11 cellular contexts compared by ENCODE assay signal in the genomic region with DNA sequence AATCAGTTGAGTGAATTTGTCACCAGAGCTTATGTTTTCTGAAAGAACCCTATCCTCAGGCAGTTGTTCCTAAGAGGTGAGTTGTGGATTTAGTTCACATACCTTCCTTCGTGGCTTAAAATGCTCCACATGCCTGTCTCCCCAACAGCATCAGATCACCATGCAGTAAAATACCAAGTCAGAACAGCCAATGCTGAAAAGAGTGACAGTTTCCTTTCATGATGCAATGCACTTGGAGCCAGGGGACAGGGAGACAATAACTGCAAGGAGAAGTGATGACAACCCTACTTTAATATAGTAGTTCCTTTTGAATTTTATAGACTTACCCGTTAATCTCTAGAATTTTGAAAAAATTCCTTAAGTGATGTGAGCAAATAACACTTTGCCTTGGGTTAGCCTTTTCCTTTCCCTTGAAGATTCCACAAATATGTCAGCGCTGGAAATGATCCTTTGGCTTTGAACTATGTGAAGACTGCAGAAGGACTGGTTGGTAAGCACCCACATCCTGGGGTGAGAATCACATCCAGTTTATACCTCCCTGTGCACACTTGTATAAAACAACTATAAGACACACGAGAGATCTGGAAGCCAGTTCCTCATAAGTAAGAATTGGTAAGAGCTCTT.
DNase-seq lines count a peak whose midpoint lies in the region; TF ChIP-seq lines count a peak whose summit lies in the region.
"Had no signal": no experiment of that assay in that cellular context is flagged by ENCODE, and none has a peak within 500 bp of the region (broad histone marks: within the 10 kb centered on the region; RNA-seq: fewer than 3 reads in every experiment).

No MANE protein-coding gene starts in this region.

- no peak overlapping the region for H3K4me3 Mint-ChIP-seq in activated CD4-positive, alpha-beta T cell treated with anti-CD3 and anti-CD28 coated beads, Interleukin-2, amount 10 ng/mL, durations not matched to agents 7 days and 5 days
- no peak overlapping the region for H3K4me3 Mint-ChIP-seq in activated CD4-positive, alpha-beta T cell treated with anti-CD3 and anti-CD28 coated beads, Interleukin-2, amount 10 ng/mL, durations not matched to agents 24 days and 14 days
- H3K4me3 Mint-ChIP-seq in MCF 10A (ENCODE audit: unreplicated experiment), result peak overlapping the region; percentile 49
- H3K4me3 Mint-ChIP-seq in activated naive CD4-positive, alpha-beta T cell treated with anti-CD3 and anti-CD28 coated beads for 36 hours, result no peak overlapping the region
- H3K4me3 Mint-ChIP-seq: activated T-helper 17 cell treated with anti-CD3 and anti-CD28 coated beads, Interleukin-2, amount 50 U/mL, for 72 hours had no signal

- no TSS peak for BruUV-seq in MCF 10A (replicated peaks; lab: Mats Ljungman, UMichigan)

- no peaks in the 10 kb centered on the region for H3K27me3 Mint-ChIP-seq in activated CD4-positive, alpha-beta T cell treated with anti-CD3 and anti-CD28 coated beads, Interleukin-2, amount 10 ng/mL, durations not matched to agents 7 days and 5 days
- H3K27me3 Mint-ChIP-seq in activated CD4-positive, alpha-beta T cell treated with anti-CD3 and anti-CD28 coated beads, Interleukin-2, amount 10 ng/mL, durations not matched to agents 24 days and 14 days, result no peaks in the 10 kb centered on the region
- no peaks in the 10 kb centered on the region for H3K27me3 Mint-ChIP-seq in MCF 10A (ENCODE audit: insufficient read depth, unreplicated experiment)
- H3K27me3 Mint-ChIP-seq in activated naive CD4-positive, alpha-beta T cell treated with anti-CD3 and anti-CD28 coated beads for 36 hours (ENCODE audit: low read depth), result no peaks in the 10 kb centered on the region
- H3K27me3 Mint-ChIP-seq: activated T-helper 17 cell treated with anti-CD3 and anti-CD28 coated beads, Interleukin-2, amount 50 U/mL, for 72 hours had no signal

- CTCF ChIA-PET in activated CD4-positive, alpha-beta T cell treated with anti-CD3 and anti-CD28 coated beads, Interleukin-2, amount 10 ng/mL, durations not matched to agents 7 days and 5 days (lab: Charles Lee), result interaction anchor here (0.7 kb wide), 1 partner anchor 18 kb away, joined by 3 read pairs; no protein-coding TSS in a partner anchor
- CTCF ChIA-PET in MCF 10A (lab: Yijun Ruan, JAX), result interaction anchor here (1.4 to 3.6 kb wide), 2 partner anchors 15 to 103 kb away, joined by 4 to 18 read pairs; no protein-coding TSS in a partner anchor
- CTCF ChIA-PET in activated naive CD4-positive, alpha-beta T cell treated with anti-CD3 and anti-CD28 coated beads for 36 hours (lab: Charles Lee), result interaction anchor here (1.4 kb wide), 1 partner anchor 15 kb away, joined by 6 read pairs; no protein-coding TSS in a partner anchor

- peaks cover 5 to 7% of the 10 kb centered on the region in 2 donors for H3K4me1 ChIP-seq in muscle layer of duodenum (ENCODE audit: control insufficient read depth in 1 of 2, insufficient read depth in 2 of 2, low read length in 2 of 2)
- peaks cover 0 to 7% of the 10 kb centered on the region in 2 donors for H3K4me1 ChIP-seq in uterus

- no peak for TF ChIP-seq POLR2A in uterus (IDR thresholded peaks at IDR 0.05)

- POLR2A ChIA-PET in activated CD4-positive, alpha-beta T cell treated with anti-CD3 and anti-CD28 coated beads, Interleukin-2, amount 10 ng/mL, durations not matched to agents 7 days and 5 days (lab: Charles Lee), result no interaction called here
- POLR2A ChIA-PET in MCF 10A (lab: Yijun Ruan, JAX), result interaction anchor here (0.6 to 1.5 kb wide), 5 partner anchors 56 to 341 kb away, joined by 3 to 7 read pairs (median 3); no protein-coding TSS in a partner anchor

- H3K9me3 Mint-ChIP-seq in activated CD4-positive, alpha-beta T cell treated with anti-CD3 and anti-CD28 coated beads, Interleukin-2, amount 10 ng/mL, durations not matched to agents 7 days and 5 days, result no peaks in the 10 kb centered on the region
- H3K9me3 Mint-ChIP-seq in activated CD4-positive, alpha-beta T cell treated with anti-CD3 and anti-CD28 coated beads, Interleukin-2, amount 10 ng/mL, durations not matched to agents 24 days and 14 days, result no peaks in the 10 kb centered on the region
- no peaks in the 10 kb centered on the region for H3K9me3 Mint-ChIP-seq in MCF 10A (ENCODE audit: unreplicated experiment)
- no peaks in the 10 kb centered on the region for H3K9me3 Mint-ChIP-seq in activated naive CD4-positive, alpha-beta T cell treated with anti-CD3 and anti-CD28 coated beads for 36 hours
- H3K9me3 Mint-ChIP-seq: activated T-helper 17 cell treated with anti-CD3 and anti-CD28 coated beads, Interleukin-2, amount 50 U/mL, for 72 hours had no signal

- H3K4me1 Mint-ChIP-seq in activated CD4-positive, alpha-beta T cell treated with anti-CD3 and anti-CD28 coated beads, Interleukin-2, amount 10 ng/mL, durations not matched to agents 7 days and 5 days, result peaks cover 14% of the 10 kb centered on the region
- H3K4me1 Mint-ChIP-seq in activated CD4-positive, alpha-beta T cell treated with anti-CD3 and anti-CD28 coated beads, Interleukin-2, amount 10 ng/mL, durations not matched to agents 24 days and 14 days, result peaks cover 6% of the 10 kb centered on the region
- H3K4me1 Mint-ChIP-seq in MCF 10A (ENCODE audit: insufficient read depth, unreplicated experiment), result peaks cover 17% of the 10 kb centered on the region
- H3K4me1 Mint-ChIP-seq in activated naive CD4-positive, alpha-beta T cell treated with anti-CD3 and anti-CD28 coated beads for 36 hours (ENCODE audit: low read depth), result peaks cover 7% of the 10 kb centered on the region

- intact Hi-C loops in activated CD4-positive, alpha-beta T cell treated with anti-CD3 and anti-CD28 coated beads, Interleukin-2, amount 10 ng/mL, durations not matched to agents 24 days and 14 days (cut with micrococcal nuclease), result no loop called here
- intact Hi-C loops in MCF 10A (cut with micrococcal nuclease), result no loop called here
- intact Hi-C loops in uterus (cut with DNase I; ENCODE audit: low total_unique reads), result no loop called here
- intact Hi-C loops in activated naive CD4-positive, alpha-beta T cell treated with anti-CD3 and anti-CD28 coated beads for 36 hours (cut with micrococcal nuclease), result no loop called here

- H3K36me3 ChIP-seq in muscle layer of duodenum (ENCODE audit: control insufficient read depth in 1 of 2, insufficient read depth in 2 of 2, low read length in 2 of 2) (no peaks in the 10 kb centered on the region), uterus (no peaks in the 10 kb centered on the region)

- peak overlapping the region; percentile 12 to 34 for H3K4me3 ChIP-seq in muscle layer of duodenum (ENCODE audit: low read depth in 1 of 2, low read length in 2 of 2)
- no peak overlapping the region for H3K4me3 ChIP-seq in uterus

- H3K9me3 ChIP-seq in muscle layer of duodenum (ENCODE audit: control insufficient read depth in 1 of 2, low read length in 2 of 2) (no peaks in the 10 kb centered on the region), uterus (no peaks in the 10 kb centered on the region)

- H3K27me3 ChIP-seq in muscle layer of duodenum (ENCODE audit: low read depth, low read length) (no peaks in the 10 kb centered on the region), uterus (no peaks in the 10 kb centered on the region)

- DNase-seq in activated CD4-positive, alpha-beta T cell treated with anti-CD3 and anti-CD28 coated beads, Interleukin-2, amount 10 ng/mL, durations not matched to agents 7 days and 5 days, result no peak
- DNase-seq in activated CD4-positive, alpha-beta T cell treated with anti-CD3 and anti-CD28 coated beads, Interleukin-2, amount 10 ng/mL, durations not matched to agents 24 days and 14 days, result no peak
- DNase-seq in MCF 10A (ENCODE audit: unreplicated experiment) (no peak), uterus (no peak), NCI-H146 (lab: John Stamatoyannopoulos, UW) (no peak), nucleus accumbens (lab: John Stamatoyannopoulos, UW) (no peak)
- DNase-seq in activated naive CD4-positive, alpha-beta T cell treated with anti-CD3 and anti-CD28 coated beads for 36 hours, result no peak
- DNase-seq: H7, NCI-H510A had no signal

- H3K27ac Mint-ChIP-seq in activated CD4-positive, alpha-beta T cell treated with anti-CD3 and anti-CD28 coated beads, Interleukin-2, amount 10 ng/mL, durations not matched to agents 7 days and 5 days, result peak overlapping the region; percentile 76
- no peak overlapping the region for H3K27ac Mint-ChIP-seq in activated CD4-positive, alpha-beta T cell treated with anti-CD3 and anti-CD28 coated beads, Interleukin-2, amount 10 ng/mL, durations not matched to agents 24 days and 14 days
- H3K27ac Mint-ChIP-seq in MCF 10A (ENCODE audit: low read depth, unreplicated experiment), result peak overlapping the region; percentile 76
- no peak overlapping the region for H3K27ac Mint-ChIP-seq in activated naive CD4-positive, alpha-beta T cell treated with anti-CD3 and anti-CD28 coated beads for 36 hours
- H3K27ac Mint-ChIP-seq: activated T-helper 17 cell treated with anti-CD3 and anti-CD28 coated beads, Interleukin-2, amount 50 U/mL, for 72 hours had no signal

- TF ChIP-seq CTCF in MCF 10A (IDR thresholded peaks at IDR 0.05; ENCODE audit: unreplicated experiment) (no peak), uterus (IDR thresholded peaks at IDR 0.05) (no peak)

- H3K36me3 Mint-ChIP-seq in activated CD4-positive, alpha-beta T cell treated with anti-CD3 and anti-CD28 coated beads, Interleukin-2, amount 10 ng/mL, durations not matched to agents 7 days and 5 days (ENCODE audit: low read depth), result no peaks in the 10 kb centered on the region
- H3K36me3 Mint-ChIP-seq in activated CD4-positive, alpha-beta T cell treated with anti-CD3 and anti-CD28 coated beads, Interleukin-2, amount 10 ng/mL, durations not matched to agents 24 days and 14 days (ENCODE audit: low read depth), result no peaks in the 10 kb centered on the region
- no peaks in the 10 kb centered on the region for H3K36me3 Mint-ChIP-seq in MCF 10A (ENCODE audit: insufficient read depth, unreplicated experiment)
- H3K36me3 Mint-ChIP-seq in activated naive CD4-positive, alpha-beta T cell treated with anti-CD3 and anti-CD28 coated beads for 36 hours (ENCODE audit: low read depth), result no peaks in the 10 kb centered on the region

- H3K27ac ChIP-seq in muscle layer of duodenum (ENCODE audit: low read length) (peak overlapping the region; percentile 26), uterus (peak overlapping the region; percentile 28 to 66)

Comparison
In these comparisons a context has a peak if more than half of its experiments do, and no peak if none do; other contexts are left out.
1. H3K27ac Mint-ChIP-seq: peak in activated CD4-positive, alpha-beta T cell treated with anti-CD3 and anti-CD28 coated beads, Interleukin-2, amount 10 ng/mL, durations not matched to agents 7 days and 5 days (single experiment) and MCF 10A (single experiment); none in activated CD4-positive, alpha-beta T cell treated with anti-CD3 and anti-CD28 coated beads, Interleukin-2, amount 10 ng/mL, durations not matched to agents 24 days and 14 days (single experiment) and activated naive CD4-positive, alpha-beta T cell treated with anti-CD3 and anti-CD28 coated beads for 36 hours (single experiment).
2. H3K4me3 ChIP-seq: peak in muscle layer of duodenum (2 of 2); none in uterus (0 of 2).